In the genomic region with DNA sequence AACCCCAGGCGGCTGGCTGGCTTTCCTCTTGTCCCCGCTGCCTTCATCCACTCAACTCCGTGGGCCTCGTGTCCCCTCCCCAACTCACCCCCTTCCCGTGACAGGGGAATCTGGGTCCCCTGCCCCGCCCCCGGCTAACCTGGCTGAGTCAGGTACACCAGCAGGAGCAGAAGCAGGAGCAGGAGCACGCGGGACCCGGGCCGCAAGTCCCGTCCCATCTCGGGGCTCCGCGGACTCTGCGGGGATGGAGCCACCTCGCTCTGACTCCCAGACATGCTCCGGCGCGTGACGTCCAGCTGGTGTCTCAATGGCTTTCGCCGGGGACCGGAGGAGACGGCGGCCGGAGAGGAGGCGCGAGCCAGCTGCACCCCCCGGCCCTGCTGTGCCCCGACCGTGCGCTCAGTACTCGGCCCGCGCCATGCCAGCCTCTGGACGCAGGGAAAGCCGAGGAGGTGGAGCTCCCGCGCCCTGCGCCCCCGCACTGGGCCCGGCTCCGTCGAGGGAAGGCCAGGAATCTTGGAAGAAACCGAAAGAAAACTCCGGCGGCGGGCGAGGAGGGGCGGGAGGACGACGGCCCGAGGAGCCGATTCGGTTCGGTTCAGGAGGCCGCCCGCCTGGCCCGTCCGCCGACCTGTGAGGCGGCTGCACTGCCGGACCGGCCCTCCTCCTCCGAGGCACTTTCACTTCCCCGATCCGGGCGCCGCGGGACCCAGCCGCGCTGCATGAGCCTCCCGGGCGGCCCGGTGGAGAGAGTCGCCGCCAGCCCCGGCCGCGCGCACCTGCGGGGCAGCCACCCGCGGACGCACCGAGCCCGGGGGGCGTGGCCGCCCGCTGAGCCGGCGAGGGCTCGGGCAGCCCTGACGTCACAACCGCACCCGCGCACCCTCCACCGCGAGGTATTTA, we compare ENCODE assay signal across 2 cellular contexts.
TF ChIP-seq lines count a peak whose summit lies in the region.

A gene with protein sequence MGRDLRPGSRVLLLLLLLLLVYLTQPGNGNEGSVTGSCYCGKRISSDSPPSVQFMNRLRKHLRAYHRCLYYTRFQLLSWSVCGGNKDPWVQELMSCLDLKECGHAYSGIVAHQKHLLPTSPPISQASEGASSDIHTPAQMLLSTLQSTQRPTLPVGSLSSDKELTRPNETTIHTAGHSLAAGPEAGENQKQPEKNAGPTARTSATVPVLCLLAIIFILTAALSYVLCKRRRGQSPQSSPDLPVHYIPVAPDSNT (minus strand): TSS at position 807 of the 903 bp plus-strand sequence. CDS start 589 bp downstream, at position 218.
A gene with protein sequence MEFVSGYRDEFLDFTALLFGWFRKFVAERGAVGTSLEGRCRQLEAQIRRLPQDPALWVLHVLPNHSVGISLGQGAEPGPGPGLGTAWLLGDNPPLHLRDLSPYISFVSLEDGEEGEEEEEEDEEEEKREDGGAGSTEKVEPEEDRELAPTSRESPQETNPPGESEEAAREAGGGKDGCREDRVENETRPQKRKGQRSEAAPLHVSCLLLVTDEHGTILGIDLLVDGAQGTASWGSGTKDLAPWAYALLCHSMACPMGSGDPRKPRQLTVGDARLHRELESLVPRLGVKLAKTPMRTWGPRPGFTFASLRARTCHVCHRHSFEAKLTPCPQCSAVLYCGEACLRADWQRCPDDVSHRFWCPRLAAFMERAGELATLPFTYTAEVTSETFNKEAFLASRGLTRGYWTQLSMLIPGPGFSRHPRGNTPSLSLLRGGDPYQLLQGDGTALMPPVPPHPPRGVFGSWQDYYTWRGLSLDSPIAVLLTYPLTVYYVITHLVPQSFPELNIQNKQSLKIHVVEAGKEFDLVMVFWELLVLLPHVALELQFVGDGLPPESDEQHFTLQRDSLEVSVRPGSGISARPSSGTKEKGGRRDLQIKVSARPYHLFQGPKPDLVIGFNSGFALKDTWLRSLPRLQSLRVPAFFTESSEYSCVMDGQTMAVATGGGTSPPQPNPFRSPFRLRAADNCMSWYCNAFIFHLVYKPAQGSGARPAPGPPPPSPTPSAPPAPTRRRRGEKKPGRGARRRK (plus strand): TSS at position 712 of the 903 bp plus-strand sequence. CDS start 716 bp downstream, outside the sequence.

TF ChIP-seq in HEK293, 187 proteins besides CTCF, POLR2A, EP300 and RAD21 (continued from another document and continues in another):
- TF ChIP-seq PBX3 (CRISPR knock-in tag; IDR thresholded peaks at IDR 0.05) (peak; percentile 34), ZNF335 (tag by site-specific recombination; conservative IDR thresholded peaks at IDR 0.05) (peak; percentile 70), ZNF521 (tag by site-specific recombination; IDR thresholded peaks at IDR 0.05) (no peak), ZFP69B (tag by site-specific recombination; IDR thresholded peaks at IDR 0.05) (0 out of 2 replicates have a peak, but pooled peaks have one; percentile 19), TRIM28 (IDR thresholded peaks at IDR 0.05; ENCODE audit: borderline replicate concordance, low read length) (no peak), ZEB2 (tag by site-specific recombination; IDR thresholded peaks at IDR 0.05) (peak; percentile 42; the same call in 1 of the 2 replicates), ZBTB26 (tag by site-specific recombination; optimal IDR thresholded peaks at IDR 0.05) (peak; percentile 84), HIC1 (tag by site-specific recombination; IDR thresholded peaks at IDR 0.05) (peak; percentile 76), AEBP2 (tag by site-specific recombination; IDR thresholded peaks at IDR 0.05; ENCODE audit: borderline replicate concordance) (no peak), ZNF580 (tag by site-specific recombination; IDR thresholded peaks at IDR 0.05) (no peak), ZBTB20 (tag by site-specific recombination; IDR thresholded peaks at IDR 0.05) (peak; percentile 85), ZNF530 (tag by site-specific recombination; IDR thresholded peaks at IDR 0.05; ENCODE audit: low read depth) (no peak), ZBTB17 (tag by site-specific recombination; IDR thresholded peaks at IDR 0.05) (peak; percentile 89), ZNF426 (tag by site-specific recombination; IDR thresholded peaks at IDR 0.05) (no peak)

TF ChIP-seq in K562, 482 proteins besides CTCF, POLR2A, EP300 and RAD21 (continued from another document):
- TF ChIP-seq, protein P1, sequence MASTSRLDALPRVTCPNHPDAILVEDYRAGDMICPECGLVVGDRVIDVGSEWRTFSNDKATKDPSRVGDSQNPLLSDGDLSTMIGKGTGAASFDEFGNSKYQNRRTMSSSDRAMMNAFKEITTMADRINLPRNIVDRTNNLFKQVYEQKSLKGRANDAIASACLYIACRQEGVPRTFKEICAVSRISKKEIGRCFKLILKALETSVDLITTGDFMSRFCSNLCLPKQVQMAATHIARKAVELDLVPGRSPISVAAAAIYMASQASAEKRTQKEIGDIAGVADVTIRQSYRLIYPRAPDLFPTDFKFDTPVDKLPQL (IDR thresholded peaks at IDR 0.05; ENCODE audit: extremely low read depth, insufficient read length): no peak
- TF ChIP-seq ZFX (CRISPR knock-in tag; IDR thresholded peaks at IDR 0.05) (peak; percentile 37), ZNF184 (CRISPR knock-in tag; IDR thresholded peaks at IDR 0.05) (no peak), CSDE1 (IDR thresholded peaks at IDR 0.05) (no peak), NRF1 (conservative IDR thresholded peaks at IDR 0.05 in 1 of 2, IDR thresholded peaks at IDR 0.05 in 1 of 2) (peak in 1 of 2 experiments; percentile 31; a peak in 3 of 4 replicates), ZNF740 (CRISPR knock-in tag; IDR thresholded peaks at IDR 0.05) (no peak), ZNF740 (tag; IDR thresholded peaks at IDR 0.05) (no peak), PRDM10 (IDR thresholded peaks at IDR 0.05; ENCODE audit: partially characterized antibody) (no peak), ATF1 (CRISPR knock-in tag; IDR thresholded peaks at IDR 0.05) (no peak), ATF1 (tag; IDR thresholded peaks at IDR 0.05) (peak; percentile 25; the same call in 1 of the 2 replicates), BCL6 (CRISPR knock-in tag; IDR thresholded peaks at IDR 0.05) (no peak), MCM5 (IDR thresholded peaks at IDR 0.05; ENCODE audit: low read depth) (no peak), PHB2 (IDR thresholded peaks at IDR 0.05; ENCODE audit: low read depth) (no peak), L3MBTL2 (IDR thresholded peaks at IDR 0.05) (peak; percentile 43; the same call in 1 of the 2 replicates), ZNF24 (IDR thresholded peaks at IDR 0.05) (no peak), ASH1L (IDR thresholded peaks at IDR 0.05; ENCODE audit: borderline replicate concordance, low read depth, partially characterized antibody) (no peak)
- TF ChIP-seq, protein P2, sequence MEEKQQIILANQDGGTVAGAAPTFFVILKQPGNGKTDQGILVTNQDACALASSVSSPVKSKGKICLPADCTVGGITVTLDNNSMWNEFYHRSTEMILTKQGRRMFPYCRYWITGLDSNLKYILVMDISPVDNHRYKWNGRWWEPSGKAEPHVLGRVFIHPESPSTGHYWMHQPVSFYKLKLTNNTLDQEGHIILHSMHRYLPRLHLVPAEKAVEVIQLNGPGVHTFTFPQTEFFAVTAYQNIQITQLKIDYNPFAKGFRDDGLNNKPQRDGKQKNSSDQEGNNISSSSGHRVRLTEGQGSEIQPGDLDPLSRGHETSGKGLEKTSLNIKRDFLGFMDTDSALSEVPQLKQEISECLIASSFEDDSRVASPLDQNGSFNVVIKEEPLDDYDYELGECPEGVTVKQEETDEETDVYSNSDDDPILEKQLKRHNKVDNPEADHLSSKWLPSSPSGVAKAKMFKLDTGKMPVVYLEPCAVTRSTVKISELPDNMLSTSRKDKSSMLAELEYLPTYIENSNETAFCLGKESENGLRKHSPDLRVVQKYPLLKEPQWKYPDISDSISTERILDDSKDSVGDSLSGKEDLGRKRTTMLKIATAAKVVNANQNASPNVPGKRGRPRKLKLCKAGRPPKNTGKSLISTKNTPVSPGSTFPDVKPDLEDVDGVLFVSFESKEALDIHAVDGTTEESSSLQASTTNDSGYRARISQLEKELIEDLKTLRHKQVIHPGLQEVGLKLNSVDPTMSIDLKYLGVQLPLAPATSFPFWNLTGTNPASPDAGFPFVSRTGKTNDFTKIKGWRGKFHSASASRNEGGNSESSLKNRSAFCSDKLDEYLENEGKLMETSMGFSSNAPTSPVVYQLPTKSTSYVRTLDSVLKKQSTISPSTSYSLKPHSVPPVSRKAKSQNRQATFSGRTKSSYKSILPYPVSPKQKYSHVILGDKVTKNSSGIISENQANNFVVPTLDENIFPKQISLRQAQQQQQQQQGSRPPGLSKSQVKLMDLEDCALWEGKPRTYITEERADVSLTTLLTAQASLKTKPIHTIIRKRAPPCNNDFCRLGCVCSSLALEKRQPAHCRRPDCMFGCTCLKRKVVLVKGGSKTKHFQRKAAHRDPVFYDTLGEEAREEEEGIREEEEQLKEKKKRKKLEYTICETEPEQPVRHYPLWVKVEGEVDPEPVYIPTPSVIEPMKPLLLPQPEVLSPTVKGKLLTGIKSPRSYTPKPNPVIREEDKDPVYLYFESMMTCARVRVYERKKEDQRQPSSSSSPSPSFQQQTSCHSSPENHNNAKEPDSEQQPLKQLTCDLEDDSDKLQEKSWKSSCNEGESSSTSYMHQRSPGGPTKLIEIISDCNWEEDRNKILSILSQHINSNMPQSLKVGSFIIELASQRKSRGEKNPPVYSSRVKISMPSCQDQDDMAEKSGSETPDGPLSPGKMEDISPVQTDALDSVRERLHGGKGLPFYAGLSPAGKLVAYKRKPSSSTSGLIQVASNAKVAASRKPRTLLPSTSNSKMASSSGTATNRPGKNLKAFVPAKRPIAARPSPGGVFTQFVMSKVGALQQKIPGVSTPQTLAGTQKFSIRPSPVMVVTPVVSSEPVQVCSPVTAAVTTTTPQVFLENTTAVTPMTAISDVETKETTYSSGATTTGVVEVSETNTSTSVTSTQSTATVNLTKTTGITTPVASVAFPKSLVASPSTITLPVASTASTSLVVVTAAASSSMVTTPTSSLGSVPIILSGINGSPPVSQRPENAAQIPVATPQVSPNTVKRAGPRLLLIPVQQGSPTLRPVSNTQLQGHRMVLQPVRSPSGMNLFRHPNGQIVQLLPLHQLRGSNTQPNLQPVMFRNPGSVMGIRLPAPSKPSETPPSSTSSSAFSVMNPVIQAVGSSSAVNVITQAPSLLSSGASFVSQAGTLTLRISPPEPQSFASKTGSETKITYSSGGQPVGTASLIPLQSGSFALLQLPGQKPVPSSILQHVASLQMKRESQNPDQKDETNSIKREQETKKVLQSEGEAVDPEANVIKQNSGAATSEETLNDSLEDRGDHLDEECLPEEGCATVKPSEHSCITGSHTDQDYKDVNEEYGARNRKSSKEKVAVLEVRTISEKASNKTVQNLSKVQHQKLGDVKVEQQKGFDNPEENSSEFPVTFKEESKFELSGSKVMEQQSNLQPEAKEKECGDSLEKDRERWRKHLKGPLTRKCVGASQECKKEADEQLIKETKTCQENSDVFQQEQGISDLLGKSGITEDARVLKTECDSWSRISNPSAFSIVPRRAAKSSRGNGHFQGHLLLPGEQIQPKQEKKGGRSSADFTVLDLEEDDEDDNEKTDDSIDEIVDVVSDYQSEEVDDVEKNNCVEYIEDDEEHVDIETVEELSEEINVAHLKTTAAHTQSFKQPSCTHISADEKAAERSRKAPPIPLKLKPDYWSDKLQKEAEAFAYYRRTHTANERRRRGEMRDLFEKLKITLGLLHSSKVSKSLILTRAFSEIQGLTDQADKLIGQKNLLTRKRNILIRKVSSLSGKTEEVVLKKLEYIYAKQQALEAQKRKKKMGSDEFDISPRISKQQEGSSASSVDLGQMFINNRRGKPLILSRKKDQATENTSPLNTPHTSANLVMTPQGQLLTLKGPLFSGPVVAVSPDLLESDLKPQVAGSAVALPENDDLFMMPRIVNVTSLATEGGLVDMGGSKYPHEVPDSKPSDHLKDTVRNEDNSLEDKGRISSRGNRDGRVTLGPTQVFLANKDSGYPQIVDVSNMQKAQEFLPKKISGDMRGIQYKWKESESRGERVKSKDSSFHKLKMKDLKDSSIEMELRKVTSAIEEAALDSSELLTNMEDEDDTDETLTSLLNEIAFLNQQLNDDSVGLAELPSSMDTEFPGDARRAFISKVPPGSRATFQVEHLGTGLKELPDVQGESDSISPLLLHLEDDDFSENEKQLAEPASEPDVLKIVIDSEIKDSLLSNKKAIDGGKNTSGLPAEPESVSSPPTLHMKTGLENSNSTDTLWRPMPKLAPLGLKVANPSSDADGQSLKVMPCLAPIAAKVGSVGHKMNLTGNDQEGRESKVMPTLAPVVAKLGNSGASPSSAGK (IDR thresholded peaks at IDR 0.05): peak; percentile 27; the same call in 1 of the 2 replicates
